Comparison of ENCODE assay signal across 9 cellular contexts in the genomic region with DNA sequence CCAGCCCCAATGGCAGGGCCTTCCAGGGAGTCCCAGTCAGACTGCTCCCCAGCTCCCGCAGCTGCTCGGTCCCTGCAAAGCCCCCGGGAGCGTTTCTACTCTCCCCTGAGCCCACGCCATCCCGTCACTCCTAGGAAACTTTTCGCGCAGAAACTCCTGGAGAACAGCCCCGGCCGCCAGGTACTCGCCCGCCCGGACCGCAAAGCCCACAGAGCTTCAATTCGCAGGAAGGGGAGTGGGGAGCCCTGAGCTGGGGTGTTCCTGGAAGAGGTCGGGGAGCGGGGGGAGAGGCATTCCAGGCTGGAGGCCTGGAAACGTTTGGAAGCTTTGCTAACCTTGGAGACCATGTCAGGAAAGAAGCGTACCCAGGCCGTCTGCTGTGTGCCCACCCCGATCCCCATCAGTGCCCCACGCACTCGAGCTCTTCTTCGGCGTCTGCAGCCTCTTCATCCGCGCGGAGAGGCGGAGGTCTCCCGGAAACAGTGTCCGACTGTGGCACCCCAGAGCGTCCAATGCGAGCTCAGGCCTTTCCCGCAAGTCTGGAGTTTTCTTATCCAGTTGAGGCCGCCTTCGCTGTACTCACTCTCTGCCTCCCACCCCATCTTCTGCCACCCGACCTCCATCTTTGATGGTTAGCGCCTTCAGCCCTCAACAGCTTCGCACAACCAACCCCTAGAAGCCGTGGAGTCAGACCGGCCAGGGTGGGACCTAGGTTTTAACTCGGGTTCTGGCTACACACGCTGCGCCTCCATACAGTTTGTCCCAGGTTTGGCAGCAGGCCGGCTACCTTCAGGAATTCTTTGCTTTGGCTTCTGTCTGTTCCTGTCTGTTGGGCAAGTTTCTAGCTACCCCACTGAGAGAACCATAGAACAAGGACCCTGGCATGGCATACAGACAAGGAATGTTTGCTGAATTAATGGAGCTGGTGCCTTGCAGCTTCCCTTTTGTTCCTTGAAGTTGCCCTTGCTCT. TPM values are rescaled to one million over a fixed set of nuclear protein-coding genes. Genes with fewer than 3 reads are reported as not detected.
DNase-seq lines count a peak whose midpoint lies in the region; TF ChIP-seq lines count a peak whose summit lies in the region.
"Had no signal": no experiment of that assay in that cellular context is flagged by ENCODE, and none has a peak within 500 bp of the region (broad histone marks: within the 10 kb centered on the region; RNA-seq: fewer than 3 reads in every experiment).

No MANE protein-coding gene starts in this region.

- no peak overlapping the region for H2AFZ ChIP-seq in smooth muscle cell (ENCODE audit: low read depth)

- 44% methylated on average over 45 of the region's 45 CpGs for WGBS in smooth muscle cell (ENCODE audit: low lambda C conversion rate)

- H3K4me1 Mint-ChIP-seq in activated naive CD8-positive, alpha-beta T cell treated with anti-CD3 and anti-CD28 coated beads for 36 hours = peaks cover 39% of the 10 kb centered on the region

- H3K4me3 ChIP-seq in HUES48 (ENCODE audit: low read depth, low read length) (peak overlapping the region; percentile 60), iPS-20b (ENCODE audit: low read length) (peak overlapping the region; percentile 66; the same call in 1 of the 2 replicates), smooth muscle cell (peak overlapping the region; percentile 61)

- peaks cover 4% of the 10 kb centered on the region for H4K20me1 ChIP-seq in smooth muscle cell (ENCODE audit: low read depth)

- H3K4me1 ChIP-seq in HUES48 (ENCODE audit: control insufficient read depth, insufficient read depth, low read length) (peaks cover 19% of the 10 kb centered on the region; the same call in 1 of the 2 replicates), iPS-20b (ENCODE audit: insufficient read depth, low read length) (peaks cover 13% of the 10 kb centered on the region; the same call in 1 of the 2 replicates), smooth muscle cell (ENCODE audit: low read depth) (peaks cover 29% of the 10 kb centered on the region)

- H3K27me3 ChIP-seq in HUES48 (ENCODE audit: control insufficient read depth, insufficient read depth, low read length) (peaks cover 74% of the 10 kb centered on the region), iPS-20b (ENCODE audit: insufficient read depth, low read length) (peaks cover 91% of the 10 kb centered on the region), smooth muscle cell (ENCODE audit: low read depth) (peaks cover 28% of the 10 kb centered on the region)

- H3K27ac Mint-ChIP-seq in activated naive CD8-positive, alpha-beta T cell treated with anti-CD3 and anti-CD28 coated beads for 36 hours = no peak overlapping the region

- DNase-seq in activated naive CD8-positive, alpha-beta T cell treated with anti-CD3 and anti-CD28 coated beads for 36 hours = no peak
- no peak for DNase-seq in smooth muscle cell (lab: John Stamatoyannopoulos, UW; ENCODE audit: unreplicated experiment)
- no peak for DNase-seq in COR-L47 (lab: John Stamatoyannopoulos, UW)
- DNase-seq in mucosa of gallbladder (ENCODE audit: low spot score) = no peak
- DNase-seq in NCI-H2029 treated with DMSO at 0.1 percent for 48 hours (lab: John Stamatoyannopoulos, UW) = no peak
- no peak for DNase-seq in islet precursor cell

- no peak for TF ChIP-seq CTCF in smooth muscle cell (IDR thresholded peaks at IDR 0.05; ENCODE audit: borderline replicate concordance, insufficient read depth, poor library complexity, severe bottlenecking)

- H3K9me3 Mint-ChIP-seq in activated naive CD8-positive, alpha-beta T cell treated with anti-CD3 and anti-CD28 coated beads for 36 hours = no peaks in the 10 kb centered on the region

- peaks cover 26% of the 10 kb centered on the region for H3K36me3 Mint-ChIP-seq in activated naive CD8-positive, alpha-beta T cell treated with anti-CD3 and anti-CD28 coated beads for 36 hours

- H3K27me3 Mint-ChIP-seq in activated naive CD8-positive, alpha-beta T cell treated with anti-CD3 and anti-CD28 coated beads for 36 hours = peaks cover 72% of the 10 kb centered on the region

- H3K36me3 ChIP-seq in HUES48 (ENCODE audit: control insufficient read depth, insufficient read depth, low read length) (peaks cover 10% of the 10 kb centered on the region; the same call in 1 of the 2 replicates), iPS-20b (ENCODE audit: insufficient read depth, low read depth, low read length) (peaks cover 11% of the 10 kb centered on the region; the same call in 1 of the 2 replicates), smooth muscle cell (ENCODE audit: low read depth) (no peaks in the 10 kb centered on the region)

- H3K79me2 ChIP-seq in smooth muscle cell (ENCODE audit: low read depth) = peaks cover 22% of the 10 kb centered on the region

- peaks cover 5% of the 10 kb centered on the region for H3F3A ChIP-seq in smooth muscle cell (ENCODE audit: low read depth)

- peak overlapping the region; percentile 66 for H3K4me3 Mint-ChIP-seq in activated naive CD8-positive, alpha-beta T cell treated with anti-CD3 and anti-CD28 coated beads for 36 hours

- peak overlapping the region; percentile 94 for H3K4me2 ChIP-seq in smooth muscle cell

- H3K9me3 ChIP-seq in HUES48 (ENCODE audit: control insufficient read depth, insufficient read depth, low read length) = no peaks in the 10 kb centered on the region
- H3K9me3 ChIP-seq in iPS-20b (ENCODE audit: insufficient read depth, low read depth, low read length) = peaks cover 3% of the 10 kb centered on the region; the same call in 1 of the 2 replicates
- H3K9me3 ChIP-seq in smooth muscle cell (replicated peaks; ENCODE audit: low read depth) = no peaks in the 10 kb centered on the region

- H3K27ac ChIP-seq in HUES48 (ENCODE audit: low read depth, low read length) = no peak overlapping the region
- H3K27ac ChIP-seq in iPS-20b (ENCODE audit: low read length) = no peak overlapping the region
- peak overlapping the region; percentile 47 for H3K27ac ChIP-seq in smooth muscle cell (ENCODE audit: low read depth)
- H3K27ac ChIP-seq: epithelial cell of prostate had no signal

- H3K9ac ChIP-seq in HUES48 (ENCODE audit: low read depth, low read length) = no peak overlapping the region
- no peak overlapping the region for H3K9ac ChIP-seq in iPS-20b (ENCODE audit: low read depth, low read length)
- H3K9ac ChIP-seq in smooth muscle cell (ENCODE audit: low read depth) = peak overlapping the region; percentile 36

RNA-seq across cellular contexts. Expression of a gene that starts 3.7 kb away (rescaled TPM):
- total RNA-seq in activated naive CD8-positive, alpha-beta T cell treated with anti-CD3 and anti-CD28 coated beads for 36 hours = 10 to 100 TPM; 17.7 to 18.9 TPM
- total RNA-seq in smooth muscle cell (19.1 and 23.7 TPM in 2 replicates), mucosa of gallbladder (35.3 TPM)
- polyA plus RNA-seq in smooth muscle cell = 29.3 and 34.3 TPM in 2 replicates

RNA-seq across cellular contexts. Expression of a gene that starts 4.4 kb away (rescaled TPM):
- under 1 TPM in 1 of 2 experiments, not detected in 1; 0.18 TPM for total RNA-seq in activated naive CD8-positive, alpha-beta T cell treated with anti-CD3 and anti-CD28 coated beads for 36 hours
- total RNA-seq in smooth muscle cell (1.7 and 2.4 TPM in 2 replicates), mucosa of gallbladder (3.3 TPM)
- 1.5 and 1.6 TPM in 2 replicates for polyA plus RNA-seq in smooth muscle cell

RNA-seq across cellular contexts. Expression of a gene that starts 10.5 kb away (rescaled TPM):
- under 1 TPM in 1 of 2 experiments, not detected in 1; 0.12 TPM for total RNA-seq in activated naive CD8-positive, alpha-beta T cell treated with anti-CD3 and anti-CD28 coated beads for 36 hours
- not detected in 2 replicates for total RNA-seq in smooth muscle cell
- 0.80 TPM in 1 of 2 replicates, not detected in the other for polyA plus RNA-seq in smooth muscle cell
- total RNA-seq in mucosa of gallbladder = 0.12 TPM

RNA-seq across cellular contexts. Expression of a gene that starts 20.9 kb away (rescaled TPM):
- 10 to 100 TPM; 22.7 to 23.2 TPM for total RNA-seq in activated naive CD8-positive, alpha-beta T cell treated with anti-CD3 and anti-CD28 coated beads for 36 hours
- 18.7 and 23.3 TPM in 2 replicates for total RNA-seq in smooth muscle cell
- 17.3 and 19.9 TPM in 2 replicates for polyA plus RNA-seq in smooth muscle cell
- 41.0 TPM for total RNA-seq in mucosa of gallbladder

RNA-seq across cellular contexts. Expression of a gene that starts 21.0 kb away (rescaled TPM):
- total RNA-seq in activated naive CD8-positive, alpha-beta T cell treated with anti-CD3 and anti-CD28 coated beads for 36 hours = 10 to 100 TPM in 1 of 2 experiments, 1 to 10 TPM in 1; 8.0 to 11.8 TPM
- total RNA-seq in smooth muscle cell (5.5 and 8.0 TPM in 2 replicates), mucosa of gallbladder (26.5 TPM)
- 7.7 and 10.8 TPM in 2 replicates for polyA plus RNA-seq in smooth muscle cell
